27 cellular contexts compared by ENCODE assay signal in the genomic region with DNA sequence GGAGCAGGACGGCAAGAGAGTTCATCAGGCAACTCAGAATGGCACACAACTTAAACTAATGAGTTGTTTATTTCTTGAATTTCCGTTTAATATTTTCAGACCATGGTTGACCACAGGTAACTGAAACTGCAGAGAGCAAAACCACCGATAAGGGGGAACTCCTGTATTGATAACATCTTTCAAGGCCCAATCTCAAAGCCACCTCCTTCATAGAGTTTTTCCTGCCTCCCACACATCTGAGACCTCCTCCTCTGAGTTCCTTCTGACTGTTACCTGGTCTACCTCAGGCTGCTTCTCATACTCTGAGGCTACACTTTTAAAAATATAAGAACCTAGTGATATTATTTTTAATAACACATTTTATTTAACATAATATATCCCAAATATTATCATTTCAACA.
"Had no signal": no experiment of that assay in that cellular context is flagged by ENCODE, and none has a peak within 500 bp of the region (broad histone marks: within the 10 kb centered on the region; RNA-seq: fewer than 3 reads in every experiment).

No MANE protein-coding gene starts in this region.

- H3K4me1 ChIP-seq: ascending aorta, breast epithelium, colonic mucosa had no signal

- DNase-seq: activated CD4-positive, alpha-beta memory T cell treated with anti-CD3 and anti-CD28 coated beads for 36 hours; activated CD4-positive, alpha-beta T cell treated with anti-CD3 and anti-CD28 coated beads for 36 hours; activated CD4-positive, alpha-beta T cell treated with anti-CD3 and anti-CD28 coated beads, Interleukin-2, amount 10 ng/mL, durations not matched to agents 24 days and 14 days; activated CD4-positive, CD25-positive, alpha-beta regulatory T cell; activated CD4-positive, CD25-positive, alpha-beta regulatory T cell treated with anti-CD3 and anti-CD28 coated beads, Interleukin-2, amount 50 U/mL, for 72 hours; activated CD8-positive, alpha-beta memory T cell treated with anti-CD3 and anti-CD28 coated beads, Interleukin-2, amount 10 ng/mL, durations not matched to agents 7 days and 5 days; activated CD8-positive, alpha-beta memory T cell treated with anti-CD3 and anti-CD28 coated beads, Interleukin-2, amount 50 U/mL, for 4 hours; activated CD8-positive, alpha-beta T cell treated with anti-CD3 and anti-CD28 coated beads, Interleukin-2, amount 10 ng/mL, durations not matched to agents 7 days and 5 days; activated gamma-delta T cell; activated naive CD4-positive, alpha-beta T cell; activated naive CD4-positive, alpha-beta T cell treated with anti-CD3 and anti-CD28 coated beads, Interleukin-2, amount 10 ng/mL, durations not matched to agents 7 days and 5 days; activated naive CD8-positive, alpha-beta T cell treated with anti-CD3 and anti-CD28 coated beads, Interleukin-2, amount 10 ng/mL, durations not matched to agents 7 days and 5 days; activated T-cell treated with anti-CD3 and anti-CD28 coated beads, Interleukin-2, amount 50 U/mL, for 1 hour; activated T-cell treated with anti-CD3 and anti-CD28 coated beads, Interleukin-2, amount 50 U/mL, for 48 hours; central memory CD4-positive, alpha-beta T cell; cerebellar nuclear complex; colonic mucosa; effector CD8-positive, alpha-beta T cell; esophagus squamous epithelium; foreskin melanocyte; head of caudate nucleus; hippocampal formation had no signal

- H3K36me3 ChIP-seq: ascending aorta, breast epithelium, cardiac muscle cell, colonic mucosa, esophagus squamous epithelium had no signal

- H3K27me3 ChIP-seq: ascending aorta, breast epithelium, cardiac muscle cell, colonic mucosa, esophagus squamous epithelium had no signal

- H3K4me3 ChIP-seq: ascending aorta, breast epithelium, cardiac muscle cell, colonic mucosa, esophagus squamous epithelium had no signal

- H3K9me3 ChIP-seq: ascending aorta, breast epithelium, colonic mucosa, esophagus squamous epithelium had no signal

- ATAC-seq: activated CD4-positive, alpha-beta T cell treated with anti-CD3 and anti-CD28 coated beads for 36 hours; activated CD8-positive, alpha-beta memory T cell treated with anti-CD3 and anti-CD28 coated beads, Interleukin-2, amount 10 ng/mL, durations not matched to agents 7 days and 5 days; activated CD8-positive, alpha-beta T cell treated with anti-CD3 and anti-CD28 coated beads, Interleukin-2, amount 10 ng/mL, durations not matched to agents 7 days and 5 days; activated naive CD4-positive, alpha-beta T cell treated with anti-CD3 and anti-CD28 coated beads, Interleukin-2, amount 50 U/mL, for 72 hours had no signal

- H3K27ac ChIP-seq: ascending aorta, breast epithelium, cardiac muscle cell, colonic mucosa, epithelial cell of prostate, esophagus squamous epithelium had no signal
